1 cellular context compared by ENCODE assay signal in genomic region chr16:58148099-58148498, GRCh38.
TF ChIP-seq lines count a peak whose summit lies in the region.

No MANE protein-coding gene starts in this region.

TF ChIP-seq in GM23338, 12 proteins besides CTCF, POLR2A, EP300 and RAD21 (continued from another document):
- TF ChIP-seq, protein P1, sequence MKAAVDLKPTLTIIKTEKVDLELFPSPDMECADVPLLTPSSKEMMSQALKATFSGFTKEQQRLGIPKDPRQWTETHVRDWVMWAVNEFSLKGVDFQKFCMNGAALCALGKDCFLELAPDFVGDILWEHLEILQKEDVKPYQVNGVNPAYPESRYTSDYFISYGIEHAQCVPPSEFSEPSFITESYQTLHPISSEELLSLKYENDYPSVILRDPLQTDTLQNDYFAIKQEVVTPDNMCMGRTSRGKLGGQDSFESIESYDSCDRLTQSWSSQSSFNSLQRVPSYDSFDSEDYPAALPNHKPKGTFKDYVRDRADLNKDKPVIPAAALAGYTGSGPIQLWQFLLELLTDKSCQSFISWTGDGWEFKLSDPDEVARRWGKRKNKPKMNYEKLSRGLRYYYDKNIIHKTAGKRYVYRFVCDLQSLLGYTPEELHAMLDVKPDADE (IDR thresholded peaks at IDR 0.05) = no peak
- no peak for TF ChIP-seq EZH2phosphoT487 (IDR thresholded peaks at IDR 0.05; ENCODE audit: unreplicated experiment)
- TF ChIP-seq CREB1 (CRISPR knock-in tag; IDR thresholded peaks at IDR 0.05; ENCODE audit: low read depth) = no peak
- TF ChIP-seq POLR2AphosphoS5 (IDR thresholded peaks at IDR 0.05; ENCODE audit: low read depth) = no peak
- TF ChIP-seq STAT1 (IDR thresholded peaks at IDR 0.05; ENCODE audit: unreplicated experiment) = no peak
- TF ChIP-seq ZNF331 (CRISPR knock-in tag; IDR thresholded peaks at IDR 0.05; ENCODE audit: low read depth) = no peak
- no peak for TF ChIP-seq JUNB (IDR thresholded peaks at IDR 0.05; ENCODE audit: unreplicated experiment)
- no peak for TF ChIP-seq ZNF462 (CRISPR knock-in tag; IDR thresholded peaks at IDR 0.05)
- TF ChIP-seq EZH2 (IDR thresholded peaks at IDR 0.05; ENCODE audit: low read depth, unreplicated experiment) = no peak
- no peak for TF ChIP-seq REST (IDR thresholded peaks at IDR 0.05; ENCODE audit: unreplicated experiment)
- TF ChIP-seq ZNF114 (CRISPR knock-in tag; IDR thresholded peaks at IDR 0.05) = no peak
